17 cellular contexts compared by ENCODE assay signal in the genomic region with DNA sequence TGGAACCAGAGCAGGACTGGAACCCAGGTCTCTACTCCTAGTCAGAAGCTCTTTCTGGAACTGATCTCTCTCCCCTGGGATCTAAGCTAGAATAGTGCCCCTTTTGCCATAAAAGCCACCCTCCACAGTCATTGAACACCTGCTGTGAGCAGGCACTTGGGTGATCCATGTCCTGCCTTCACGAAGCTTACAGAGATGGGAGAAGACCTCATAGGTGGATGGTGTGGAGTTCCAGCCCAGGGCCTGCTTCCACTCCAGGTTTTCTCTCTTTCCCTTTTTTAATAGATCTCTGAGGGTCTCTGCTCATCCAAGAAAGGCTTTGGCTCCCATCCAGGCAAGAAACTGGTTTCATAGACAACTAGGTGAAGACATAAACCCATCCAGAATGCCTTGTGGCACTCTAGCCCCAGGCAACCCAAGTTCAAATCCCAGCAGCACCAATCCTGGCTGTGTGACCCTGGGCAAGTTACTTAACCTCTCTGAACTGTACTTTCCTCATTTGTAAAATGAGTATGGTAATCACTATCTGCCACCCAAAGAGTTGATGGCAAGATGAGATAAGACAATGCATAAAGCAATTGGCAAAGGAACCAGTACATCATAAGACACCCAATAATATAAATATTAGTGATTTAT.
"Had no signal": no experiment of that assay in that cellular context is flagged by ENCODE, and none has a peak within 500 bp of the region (broad histone marks: within the 10 kb centered on the region; RNA-seq: fewer than 3 reads in every experiment).

No MANE protein-coding gene starts in this region.

- H3K79me2 ChIP-seq: hepatocyte had no signal

- DNase-seq: effector CD4-positive, alpha-beta T cell; head of caudate nucleus; left ventricle myocardium superior; mesendoderm; naive B cell; stimulated activated CD4-positive, alpha-beta T cell treated with anti-CD3 and anti-CD28 coated beads, Interleukin-4, amount 100 ng/mL, for 1 hour; stimulated activated CD8-positive, alpha-beta memory T cell treated with anti-CD3 and anti-CD28 coated beads, Interleukin-4, amount 100 ng/mL, for 48 hours; stimulated activated naive CD8-positive, alpha-beta T cell treated with anti-CD3 and anti-CD28 coated beads, Interleukin-15, Interleukin-2, amounts not matched to agents 100 U/mL and 50 U/mL, for 24 hours; thyroid gland had no signal

- H3K4me3 ChIP-seq: coronary artery, hepatocyte, lung, right atrium auricular region, suprapubic skin, thyroid gland had no signal

- H3K27me3 ChIP-seq: hepatocyte, right atrium auricular region, suprapubic skin, thyroid gland had no signal

- H3K4me2 ChIP-seq: hepatocyte had no signal

- FAIRE-seq: urothelium cell line had no signal

- ATAC-seq: left ventricle myocardium superior; stimulated activated effector memory CD8-positive, alpha-beta T cell treated with anti-CD3 and anti-CD28 coated beads, Interleukin-12 subunit alpha, Interleukin-12 subunit beta, amount 100 ng/mL, for 72 hours; stimulated activated naive CD8-positive, alpha-beta T cell treated with anti-CD3 and anti-CD28 coated beads, Interleukin-15, Interleukin-2, amounts not matched to agents 100 U/mL and 50 U/mL, for 24 hours had no signal

- H2AFZ ChIP-seq: hepatocyte had no signal

- H3K27ac ChIP-seq: coronary artery, hepatocyte, neutrophil, right atrium auricular region, suprapubic skin, thyroid gland had no signal

- H3K4me1 ChIP-seq: right atrium auricular region, suprapubic skin, thyroid gland had no signal

- H3K9me3 ChIP-seq: neutrophil, right atrium auricular region, suprapubic skin, thyroid gland had no signal

- H3K36me3 ChIP-seq: neutrophil, right atrium auricular region, suprapubic skin, thyroid gland had no signal
